2 cellular contexts compared by ENCODE assay signal in the genomic region with DNA sequence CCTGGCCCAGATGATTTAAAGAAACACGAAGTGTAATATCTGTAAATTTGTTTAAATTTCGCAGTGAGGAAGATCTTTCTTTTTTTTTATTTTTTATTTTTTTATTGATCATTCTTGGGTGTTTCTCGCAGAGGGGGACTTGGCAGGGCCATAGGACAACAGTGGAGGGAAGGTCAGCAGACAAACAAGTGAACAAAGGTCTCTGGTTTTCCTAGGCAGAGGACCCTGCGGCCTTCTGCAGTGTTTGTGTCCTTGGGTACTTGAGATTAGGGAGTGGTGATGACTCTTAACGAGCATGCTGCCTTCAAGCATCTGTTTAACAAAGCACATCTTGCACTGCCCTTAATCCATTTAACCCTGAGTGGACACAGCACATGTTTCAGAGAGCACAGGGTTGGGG. TPM values are rescaled to one million over a fixed set of nuclear protein-coding genes. Genes with fewer than 3 reads are reported as not detected.
"Had no signal": no experiment of that assay in that cellular context is flagged by ENCODE, and none has a peak within 500 bp of the region (broad histone marks: within the 10 kb centered on the region; RNA-seq: fewer than 3 reads in every experiment).

No MANE protein-coding gene starts in this region.

RNA-seq across cellular contexts. Expression of a gene that starts 14.3 kb away (rescaled TPM):
- total RNA-seq: M059J, NCI-H460 had no signal
